ENCODE assay signal across 10 cellular contexts in the genomic region with DNA sequence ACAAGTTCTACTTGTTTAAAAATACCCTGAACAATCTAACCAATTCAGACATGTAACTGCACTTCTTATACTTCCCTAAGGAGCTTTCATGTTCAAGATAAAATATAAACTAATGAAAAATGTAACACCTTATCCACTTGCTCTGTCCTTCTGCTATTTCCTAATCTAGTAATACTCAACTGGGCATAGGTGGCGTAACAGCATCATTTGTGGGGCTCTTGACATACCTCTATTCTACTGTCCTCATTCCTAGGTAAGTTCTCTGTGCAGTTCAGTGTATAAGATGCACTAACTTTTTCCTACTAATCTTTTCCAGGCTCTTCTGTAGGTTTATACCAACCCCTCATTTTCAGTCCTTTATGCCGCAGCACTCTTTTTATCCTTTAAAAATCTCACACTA. TPM values are rescaled to one million over a fixed set of nuclear protein-coding genes. Genes with fewer than 3 reads are reported as not detected.
A peak's percentile ranks its signal among the peaks of the same experiment; 100 is the strongest.
DNase-seq lines count a peak whose midpoint lies in the region; ATAC-seq and TF ChIP-seq lines count a peak whose summit lies in the region.
"Had no signal": no experiment of that assay in that cellular context is flagged by ENCODE, and none has a peak within 500 bp of the region (broad histone marks: within the 10 kb centered on the region; RNA-seq: fewer than 3 reads in every experiment).

No MANE protein-coding gene starts in this region.

- no peaks in the 10 kb centered on the region; the same call in 1 of the 2 replicates for H3F3A ChIP-seq in DOHH2 (ENCODE audit: control insufficient read depth, insufficient read depth)

- no peaks in the 10 kb centered on the region for H4K20me1 ChIP-seq in DOHH2 (ENCODE audit: control insufficient read depth, insufficient read depth, low read depth, low read length)

- ATAC-seq in GM19467 (IDR thresholded peaks at IDR 0.05; ENCODE audit: unreplicated experiment), result no peak
- ATAC-seq: stimulated activated effector memory CD8-positive, alpha-beta T cell treated with anti-CD3 and anti-CD28 coated beads, Interleukin-12 subunit alpha, Interleukin-12 subunit beta, amount 100 ng/mL, for 72 hours had no signal

- CTCF ChIA-PET in RWPE1 (lab: Yijun Ruan, JAX), result interaction anchor here (0.6 to 0.7 kb wide), 4 partner anchors 17 to 298 kb away, joined by 3 to 4 read pairs (median 3); no protein-coding TSS in a partner anchor

- no peaks in the 10 kb centered on the region for H3K9me2 ChIP-seq in DOHH2 (replicated peaks; ENCODE audit: control insufficient read depth, low read length)

- H3K4me2 ChIP-seq in DOHH2 (ENCODE audit: low read length), result no peak overlapping the region

- intact Hi-C loops in ascending aorta (cut with DNase I), result no loop called here

- no peaks in the 10 kb centered on the region for H3K9me3 ChIP-seq in DOHH2 (ENCODE audit: control insufficient read depth, insufficient read depth, low read length)
- no peaks in the 10 kb centered on the region for H3K9me3 ChIP-seq in ascending aorta
- H3K9me3 ChIP-seq: SJSA1 had no signal

- H3K36me3 ChIP-seq in DOHH2 (ENCODE audit: control insufficient read depth, low read length), result peaks cover 50% of the 10 kb centered on the region
- H3K36me3 ChIP-seq in kidney epithelial cell (ENCODE audit: control insufficient read depth, insufficient read depth, low read length), result no peaks in the 10 kb centered on the region
- peaks cover 8 to 26% of the 10 kb centered on the region in 2 donors for H3K36me3 ChIP-seq in ascending aorta

- H3K4me1 ChIP-seq in DOHH2 (ENCODE audit: control insufficient read depth, low read length) (peaks cover 9% of the 10 kb centered on the region), ascending aorta (peaks cover 2 to 3% of the 10 kb centered on the region in 2 donors)

- POLR2A ChIA-PET in RWPE1 (lab: Yijun Ruan, JAX; ENCODE audit: low non-redundant PET), result no interaction called here

- H3K27me3 ChIP-seq in DOHH2 (ENCODE audit: control insufficient read depth, low read length) (no peaks in the 10 kb centered on the region), kidney epithelial cell (ENCODE audit: control insufficient read depth, insufficient read depth, low read length) (no peaks in the 10 kb centered on the region), ascending aorta (no peaks in the 10 kb centered on the region)
- H3K27me3 ChIP-seq: SJSA1 had no signal

- H3K4me3 ChIP-seq in DOHH2 (ENCODE audit: low read length) (no peak overlapping the region), kidney epithelial cell (ENCODE audit: low read depth, low read length) (no peak overlapping the region), ascending aorta (no peak overlapping the region)
- H3K4me3 ChIP-seq: SJSA1 had no signal

- H3K79me2 ChIP-seq in DOHH2 (ENCODE audit: control insufficient read depth, low read length), result 0 out of 2 replicates have a peak, but pooled peaks cover 2% of the 10 kb centered on the region

- DNase-seq in GM20000 (ENCODE audit: low spot score), result peak; percentile 17
- peak; percentile 7 for DNase-seq in RWPE1 (ENCODE audit: low spot score)
- DNase-seq in kidney epithelial cell (ENCODE audit: low read depth), result no peak
- DNase-seq in ascending aorta (ENCODE audit: low spot score in 2 of 2), result no peak
- DNase-seq in AG20443 (ENCODE audit: low spot score), result no peak
- DNase-seq: posterior cingulate gyrus had no signal

- no peak overlapping the region for H3K27ac ChIP-seq in DOHH2 (ENCODE audit: low read depth, low read length)
- H3K27ac ChIP-seq in RWPE1, result no peak overlapping the region
- no peak overlapping the region for H3K27ac ChIP-seq in ascending aorta
- H3K27ac ChIP-seq: SJSA1 had no signal

- TF ChIP-seq CTCF in DOHH2 (IDR thresholded peaks at IDR 0.05; ENCODE audit: low read depth, low read length, poor library complexity, severe bottlenecking), result peak; percentile 46
- no peak for TF ChIP-seq CTCF in GM20000 (IDR thresholded peaks at IDR 0.05; ENCODE audit: extremely low read depth, missing control alignments)
- TF ChIP-seq CTCF in RWPE1 (conservative IDR thresholded peaks at IDR 0.05; ENCODE audit: low read depth), result no peak
- peak; percentile 26 for TF ChIP-seq CTCF in kidney epithelial cell (IDR thresholded peaks at IDR 0.05; ENCODE audit: insufficient read depth, low read length, poor library complexity, severe bottlenecking)
- no peak for TF ChIP-seq CTCF in ascending aorta (IDR thresholded peaks at IDR 0.05)

RNA-seq across cellular contexts. Expression of a gene that starts 36.7 kb away (rescaled TPM):
- total RNA-seq in kidney epithelial cell (21.6 and 32.7 TPM in 2 replicates), ascending aorta (14.0 TPM)

RNA-seq across cellular contexts. Expression of a gene that starts 56.5 kb away (rescaled TPM):
- total RNA-seq in kidney epithelial cell (35.4 and 43.2 TPM in 2 replicates), ascending aorta (1.8 TPM)

RNA-seq across cellular contexts. Expression of a gene that starts 56.5 kb away (rescaled TPM):
- total RNA-seq in kidney epithelial cell, result 12.4 and 13.5 TPM in 2 replicates
- total RNA-seq in ascending aorta, result 3.8 TPM

RNA-seq across cellular contexts. Expression of a gene that starts 56.6 kb away (rescaled TPM):
- total RNA-seq in kidney epithelial cell (30.3 and 43.2 TPM in 2 replicates), ascending aorta (20.2 TPM)

Comparison
In these comparisons a context has a peak if more than half of its experiments do, and no peak if none do; other contexts are left out.
1. CTCF ChIP-seq: peak in DOHH2 (single experiment) and kidney epithelial cell (single experiment); none in GM20000 (single experiment), RWPE1 (single experiment) and ascending aorta (0 of 3).
2. DNase-seq: peak in GM20000 (single experiment) and RWPE1 (single experiment); none in kidney epithelial cell (single experiment), ascending aorta (0 of 2) and AG20443 (single experiment).
3. RNA of a gene that starts 56.5 kb away (total RNA-seq): 35.4 to 43.2 TPM in kidney epithelial cell; 1.8 TPM in ascending aorta (single experiment); every median in the first group is over 10 times any median in the second.